9 cellular contexts compared by ENCODE assay signal in the genomic region with DNA sequence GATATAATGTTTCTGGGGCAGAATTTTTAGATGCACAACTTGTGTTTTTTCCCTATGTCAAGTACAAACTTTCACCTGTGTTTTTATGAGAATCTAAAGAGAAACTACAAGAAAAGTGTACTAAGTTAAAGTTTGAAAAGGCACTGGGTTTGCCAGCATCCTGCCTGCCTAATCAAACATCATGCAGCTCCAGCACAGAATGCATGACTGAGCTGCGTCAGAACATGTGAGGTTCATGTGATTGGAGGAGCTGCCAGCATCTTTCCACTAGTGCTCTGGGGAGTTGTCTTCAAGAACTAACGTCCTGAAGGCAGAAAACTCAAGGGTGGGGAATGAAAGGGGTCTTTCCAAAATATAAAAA. TPM values are rescaled to one million over a fixed set of nuclear protein-coding genes. Genes with fewer than 3 reads are reported as not detected.
DNase-seq lines count a peak whose midpoint lies in the region; ATAC-seq and TF ChIP-seq lines count a peak whose summit lies in the region.
"Had no signal": no experiment of that assay in that cellular context is flagged by ENCODE, and none has a peak within 500 bp of the region (broad histone marks: within the 10 kb centered on the region; RNA-seq: fewer than 3 reads in every experiment).

No MANE protein-coding gene starts in this region.

- peak overlapping the region; percentile 60 for H2AFZ ChIP-seq in neuronal stem cell (ENCODE audit: low read length)

- H3K27ac Mint-ChIP-seq in IgD-negative memory B cell, result peak overlapping the region in 2 of 3 donors; percentile 81 to 93

- H4K8ac ChIP-seq in neuronal stem cell (ENCODE audit: low read depth, low read length), result no peak overlapping the region

- H3K4me3 ChIP-seq in brain microvascular endothelial cell (ENCODE audit: low read depth, low read length) (no peak overlapping the region), neuronal stem cell (ENCODE audit: low read length in 2 of 2) (no peak overlapping the region)

- peak; percentile 54 for ATAC-seq in GM21528 (IDR thresholded peaks at IDR 0.05; ENCODE audit: low FRiP score, unreplicated experiment)
- ATAC-seq: left colon had no signal

- H3K23ac ChIP-seq in neuronal stem cell (ENCODE audit: low read depth, low read length, poor library complexity), result no peak overlapping the region

- H2AK5ac ChIP-seq in neuronal stem cell (ENCODE audit: low read depth, low read length), result no peak overlapping the region

- no peak overlapping the region for H3K18ac ChIP-seq in neuronal stem cell (ENCODE audit: low read length)

- DNase-seq in GM10266 (ENCODE audit: extremely low spot score) (peak; percentile 42), brain microvascular endothelial cell (peak; percentile 44), neuronal stem cell (ENCODE audit: low spot score) (no peak), NK-92 (lab: John Stamatoyannopoulos, UW; ENCODE audit: unreplicated experiment) (no peak), NCI-H1105 treated with DMSO at 0.1 percent for 48 hours (lab: John Stamatoyannopoulos, UW) (no peak), NCI-H748 (lab: John Stamatoyannopoulos, UW; ENCODE audit: unreplicated experiment) (no peak)

- H2BK15ac ChIP-seq in neuronal stem cell (ENCODE audit: low read length), result no peak overlapping the region

- no peak overlapping the region for H3K4me2 ChIP-seq in neuronal stem cell (ENCODE audit: insufficient read depth, low read length, poor library complexity, severe bottlenecking)

- H2BK12ac ChIP-seq in neuronal stem cell (ENCODE audit: low read length), result no peak overlapping the region

- no CpG with 5 or more reads among the region's 2 CpGs for WGBS in neuronal stem cell (ENCODE audit: extremely low coverage in 2 of 2, insufficient read length in 2 of 2, insufficient replicate concordance in 1 of 2), 2 donors

- H3K36me3 Mint-ChIP-seq in IgD-negative memory B cell, result peaks cover 3% of the 10 kb centered on the region

- H3K27me3 Mint-ChIP-seq in IgD-negative memory B cell, result no peaks in the 10 kb centered on the region

- TF ChIP-seq CTCF in GM10266 (IDR thresholded peaks at IDR 0.05; ENCODE audit: control insufficient read depth, insufficient read depth, low read depth, missing control alignments) (no peak), brain microvascular endothelial cell (IDR thresholded peaks at IDR 0.05; ENCODE audit: low read depth, low read length, missing control alignments) (no peak)

- H4K91ac ChIP-seq in neuronal stem cell (ENCODE audit: low read depth, low read length, poor library complexity), result no peak overlapping the region

- H2BK5ac ChIP-seq in neuronal stem cell (ENCODE audit: low read length), result no peak overlapping the region

- H3K14ac ChIP-seq in neuronal stem cell (ENCODE audit: low read length), result no peak overlapping the region

- no peaks in the 10 kb centered on the region for H3K79me1 ChIP-seq in neuronal stem cell (ENCODE audit: low read depth, low read length)

- H3K9ac ChIP-seq in neuronal stem cell (ENCODE audit: low read depth, low read length, poor library complexity), result no peak overlapping the region

- no peaks in the 10 kb centered on the region for H3K9me3 ChIP-seq in neuronal stem cell (replicated peaks in 1 of 2; ENCODE audit: control insufficient read depth in 2 of 2, insufficient read depth in 1 of 2, low read depth in 1 of 2, low read length in 2 of 2)

- H3K36me3 ChIP-seq in brain microvascular endothelial cell (replicated peaks) (no peaks in the 10 kb centered on the region), neuronal stem cell (replicated peaks in 1 of 2; ENCODE audit: control insufficient read depth in 2 of 2, insufficient read depth in 2 of 2, low read length in 2 of 2) (no peaks in the 10 kb centered on the region)

- H2BK120ac ChIP-seq in neuronal stem cell (ENCODE audit: low read depth, low read length), result no peak overlapping the region

- in situ Hi-C loops in brain microvascular endothelial cell (cut with HindIII; ENCODE audit: low pct_ligation_motif_present, low sequenced_read_pairs), result loop anchor here (25.0 kb wide), 1 partner anchor 146 kb away; a partner anchor contains a TSS

- peak overlapping the region in 2 of 4 donors; percentile 36 to 63 for H3K4me3 Mint-ChIP-seq in IgD-negative memory B cell

- peaks cover 0 to 7% of the 10 kb centered on the region in 2 donors for H3K4me1 ChIP-seq in neuronal stem cell (ENCODE audit: control insufficient read depth in 2 of 2, insufficient read depth in 1 of 2, low read depth in 1 of 2, low read length in 2 of 2)

- no peak overlapping the region for H3K4ac ChIP-seq in neuronal stem cell (ENCODE audit: low read length)

- H3K27ac ChIP-seq in brain microvascular endothelial cell (peak overlapping the region; percentile 22), neuronal stem cell (replicated peaks; ENCODE audit: low read length) (no peak overlapping the region)

- H3K27me3 ChIP-seq in brain microvascular endothelial cell (replicated peaks) (no peaks in the 10 kb centered on the region), neuronal stem cell (ENCODE audit: control insufficient read depth in 3 of 3, insufficient read depth in 3 of 3, low read depth in 1 of 3, low read length in 3 of 3) (no peaks in the 10 kb centered on the region)

- peaks cover 20 to 46% (median 32%) of the 10 kb centered on the region in 3 donors for H3K4me1 Mint-ChIP-seq in IgD-negative memory B cell

- no peaks in the 10 kb centered on the region for H3K9me3 Mint-ChIP-seq in IgD-negative memory B cell

RNA-seq across cellular contexts. Expression of a gene that starts 46.1 kb away (rescaled TPM):
- polyA plus RNA-seq in IgD-negative memory B cell, result 9.5 TPM
- polyA plus RNA-seq in neuronal stem cell (2013, experiment 1 of 2), result 10.3 TPM
- polyA plus RNA-seq in neuronal stem cell (2013, experiment 2 of 2), result 10.1 TPM

Comparison
In these comparisons a context has a peak if more than half of its experiments do, and no peak if none do; other contexts are left out.
1. DNase-seq: peak in GM10266 (single experiment) and brain microvascular endothelial cell (single experiment); none in neuronal stem cell (single experiment), NK-92 (single experiment), NCI-H1105 treated with DMSO at 0.1 percent for 48 hours (single experiment) and NCI-H748 (single experiment).